In genomic region chr10:102758226-102758932, GRCh38 we compare ENCODE assay signal across 10 cellular contexts. TPM values are rescaled to one million over a fixed set of nuclear protein-coding genes. Genes with fewer than 3 reads are reported as not detected.
DNase-seq lines count a peak whose midpoint lies in the region; FAIRE-seq lines count a peak whose summit lies in the region.
"Had no signal": no experiment of that assay in that cellular context is flagged by ENCODE, and none has a peak within 500 bp of the region (broad histone marks: within the 10 kb centered on the region; RNA-seq: fewer than 3 reads in every experiment).

No MANE protein-coding gene starts in this region.

- no peaks in the 10 kb centered on the region for H3K27me3 ChIP-seq in skeletal muscle satellite cell (ENCODE audit: control insufficient read depth, insufficient read depth, low read length)
- no peaks in the 10 kb centered on the region for H3K27me3 ChIP-seq in small intestine (ENCODE audit: control insufficient read depth in 2 of 2, insufficient read depth in 2 of 2, low read length in 2 of 2)

- peaks cover 13 to 15% (median 14%) of the 10 kb centered on the region in 3 donors for H3K36me3 Mint-ChIP-seq in immature natural killer cell

- 70 to 91% (median 87%) methylated on average over 9 of the region's 9 CpGs for WGBS in small intestine, 3 donors

- in situ Hi-C loops in Caki2 (cut with HindIII; ENCODE audit: low pct_unique_long_range_greater_than_20kb, low sequenced_read_pairs), result no loop called here

- peak overlapping the region in 1 of 5 donors; percentile 1 for H3K4me3 Mint-ChIP-seq in immature natural killer cell

- H3K27me3 Mint-ChIP-seq in immature natural killer cell (ENCODE audit: low read depth in 3 of 3), result no peaks in the 10 kb centered on the region

- peaks cover 29% of the 10 kb centered on the region for H3K4me1 ChIP-seq in skeletal muscle satellite cell (ENCODE audit: control insufficient read depth, insufficient read depth, low read length)
- no peaks in the 10 kb centered on the region for H3K4me1 ChIP-seq in small intestine (ENCODE audit: control insufficient read depth in 2 of 2, insufficient read depth in 1 of 2, low read depth in 1 of 2, low read length in 1 of 2)

- H3K9me3 ChIP-seq in skeletal muscle satellite cell (replicated peaks; ENCODE audit: low read length), result no peaks in the 10 kb centered on the region
- H3K9me3 ChIP-seq in small intestine (ENCODE audit: control insufficient read depth, low read depth), result no peaks in the 10 kb centered on the region

- no peaks in the 10 kb centered on the region for H3K36me3 ChIP-seq in skeletal muscle satellite cell (ENCODE audit: insufficient read depth, low read length)
- peaks cover 2% of the 10 kb centered on the region in 2 donors for H3K36me3 ChIP-seq in small intestine (ENCODE audit: control insufficient read depth in 2 of 2, insufficient read depth in 2 of 2, low read length in 2 of 2)

- H3K4me2 ChIP-seq in skeletal muscle satellite cell (ENCODE audit: low read length), result peak overlapping the region; percentile 45
- H3K4me2 ChIP-seq: KMS-11 had no signal

- H3K4me1 Mint-ChIP-seq in immature natural killer cell, result peaks cover 47 to 66% of the 10 kb centered on the region in 2 donors

- H3K9me3 Mint-ChIP-seq in immature natural killer cell, result no peaks in the 10 kb centered on the region

- DNase-seq in Caki2 (ENCODE audit: low read depth) (peak; percentile 49), SK-N-DZ (ENCODE audit: low spot score) (peak; percentile 52), immature natural killer cell (no peak), small intestine (no peak), NCI-H226 (no peak), head of caudate nucleus (no peak)
- DNase-seq: NCI-H2081 treated with DMSO at 0.1 percent for 48 hours; stimulated activated CD4-positive, alpha-beta T cell treated with anti-CD3 and anti-CD28 coated beads, Interleukin-2, amount 100 ng/mL, for 24 hours had no signal

- H3K27ac Mint-ChIP-seq in immature natural killer cell, result peak overlapping the region in 5 of 6 donors; percentile 0 to 65 (median 26)

- no peak overlapping the region for H3K4me3 ChIP-seq in skeletal muscle satellite cell (ENCODE audit: low read length)
- no peak overlapping the region for H3K4me3 ChIP-seq in small intestine (ENCODE audit: low read depth in 1 of 2, low read length in 2 of 2)

- H3K27ac ChIP-seq in small intestine (ENCODE audit: low read depth in 1 of 2, low read length in 1 of 2), result peak overlapping the region in 1 of 2 donors; percentile 49
- H3K27ac ChIP-seq: KMS-11 had no signal

- intact Hi-C loops in head of caudate nucleus (cut with DNase I), result no loop called here

- no peak for FAIRE-seq in small intestine (lab: Jason Lieb, UNC)

- no peak overlapping the region for H3K9ac ChIP-seq in skeletal muscle satellite cell (ENCODE audit: low read depth, low read length)
- H3K9ac ChIP-seq: KMS-11 had no signal

RNA-seq across cellular contexts. Expression of gene WBP1L, which starts 14.6 kb away (rescaled TPM):
- total RNA-seq in Caki2 (2014; rRNA removed; shearing (Covaris generic); ENCODE audit: low replicate concordance), result 8.1 and 12.7 TPM in 2 replicates
- 7.4 and 9.8 TPM in 2 replicates for polyA plus RNA-seq in SK-N-DZ (2014; cell fraction: cytosol; rRNA removed)
- 4.2 and 8.2 TPM in 2 replicates for polyA plus RNA-seq in SK-N-DZ (2014; cell fraction: nucleus; rRNA removed)
- 10 to 100 TPM; 34.1 to 53.1 (median 35.2) TPM for polyA plus RNA-seq in immature natural killer cell
- total RNA-seq in skeletal muscle satellite cell (2012; rRNA removed), result 29.2 and 41.3 TPM in 2 replicates
- 10 to 100 TPM; 15.2 to 29.9 (median 16.8) TPM for polyA plus RNA-seq in small intestine

RNA-seq across cellular contexts. Expression of gene SFXN2, which starts 43.9 kb away (rescaled TPM):
- total RNA-seq in Caki2 (2014; rRNA removed; shearing (Covaris generic); ENCODE audit: low replicate concordance), result 9.5 and 22.1 TPM in 2 replicates
- 8.4 and 16.6 TPM in 2 replicates for polyA plus RNA-seq in SK-N-DZ (2014; cell fraction: cytosol; rRNA removed)
- 27.1 and 37.8 TPM in 2 replicates for polyA plus RNA-seq in SK-N-DZ (2014; cell fraction: nucleus; rRNA removed)
- polyA plus RNA-seq in immature natural killer cell (1 to 10 TPM; 4.9 to 9.6 (median 7.9) TPM), small intestine (10 to 100 TPM in 1 of 3 donors, 1 to 10 TPM in 2; 2.0 to 16.9 (median 4.9) TPM)
- 4.4 and 4.6 TPM in 2 replicates for total RNA-seq in skeletal muscle satellite cell (2012; rRNA removed)

RNA-seq across cellular contexts. Expression of gene ARL3, which starts 44.2 kb away (rescaled TPM):
- 9.1 and 14.3 TPM in 2 replicates for total RNA-seq in Caki2 (2014; rRNA removed; shearing (Covaris generic); ENCODE audit: low replicate concordance)
- polyA plus RNA-seq in SK-N-DZ (2014; cell fraction: cytosol; rRNA removed), result 18.1 and 18.2 TPM in 2 replicates
- polyA plus RNA-seq in SK-N-DZ (2014; cell fraction: nucleus; rRNA removed), result 11.4 and 12.1 TPM in 2 replicates
- polyA plus RNA-seq in immature natural killer cell, result 1 to 10 TPM; 2.6 to 3.9 (median 3.6) TPM
- total RNA-seq in skeletal muscle satellite cell (2012; rRNA removed), result 4.8 and 6.1 TPM in 2 replicates
- 1 to 10 TPM; 3.4 to 8.3 (median 4.9) TPM for polyA plus RNA-seq in small intestine

Comparison
In these comparisons a context has a peak if more than half of its experiments do, and no peak if none do; other contexts are left out.
1. DNase-seq: peak in Caki2 (single experiment) and SK-N-DZ (single experiment); none in immature natural killer cell (0 of 3), small intestine (single experiment), NCI-H226 (single experiment) and head of caudate nucleus (0 of 42).